Comparison of ENCODE assay signal across 11 cellular contexts in genomic region chr4:36325499-36325898, GRCh38. TPM values are rescaled to one million over a fixed set of nuclear protein-coding genes. Genes with fewer than 3 reads are reported as not detected.
A peak's percentile ranks its signal among the peaks of the same experiment; 100 is the strongest.
DNase-seq lines count a peak whose midpoint lies in the region; ATAC-seq and TF ChIP-seq lines count a peak whose summit lies in the region.
"Had no signal": no experiment of that assay in that cellular context is flagged by ENCODE, and none has a peak within 500 bp of the region (broad histone marks: within the 10 kb centered on the region; RNA-seq: fewer than 3 reads in every experiment).

No MANE protein-coding gene starts in this region.

- in situ Hi-C loops in GM13977 (cut with MboI; ENCODE audit: low pct_unique_long_range_greater_than_20kb, low sequenced_read_pairs, unreplicated experiment): no loop called here

- H3K4me3 ChIP-seq in upper lobe of left lung: no peak overlapping the region
- H3K4me3 ChIP-seq: gastrocnemius medialis had no signal

- no peaks in the 10 kb centered on the region for H3K36me3 Mint-ChIP-seq in activated naive CD8-positive, alpha-beta T cell

- H3K4me1 ChIP-seq in upper lobe of left lung: peaks cover 0 to 10% (median 2%) of the 10 kb centered on the region in 4 donors
- H3K4me1 ChIP-seq: gastrocnemius medialis had no signal

- no peaks in the 10 kb centered on the region for H3K9me3 ChIP-seq in upper lobe of left lung
- H3K9me3 ChIP-seq: gastrocnemius medialis had no signal

- H3K27ac ChIP-seq in upper lobe of left lung: no peak overlapping the region
- H3K27ac ChIP-seq: gastrocnemius medialis had no signal

- no peak for TF ChIP-seq POLR2A in upper lobe of left lung (IDR thresholded peaks at IDR 0.05)

- no peak for TF ChIP-seq EP300 in upper lobe of left lung (IDR thresholded peaks at IDR 0.05)

- DNase-seq in GM13977 (ENCODE audit: low spot score) (peak; percentile 23), GM19238 (ENCODE audit: insufficient read length, low spot score) (no peak), NCI-H1417 (lab: John Stamatoyannopoulos, UW) (no peak), upper lobe of left lung (no peak)
- DNase-seq in stimulated activated CD4-positive, alpha-beta T cell treated with anti-CD3 and anti-CD28 coated beads, Interleukin-1b, Interleukin-23, amount 100 ng/mL, for 48 hours: no peak
- DNase-seq: gastrocnemius medialis, NCI-H187 had no signal

- H3K27me3 ChIP-seq in upper lobe of left lung: no peaks in the 10 kb centered on the region
- H3K27me3 ChIP-seq: gastrocnemius medialis had no signal

- H3K9me3 Mint-ChIP-seq in activated naive CD8-positive, alpha-beta T cell (ENCODE audit: low read depth): no peaks in the 10 kb centered on the region

- peak overlapping the region; percentile 8 for H3K4me3 Mint-ChIP-seq in activated naive CD8-positive, alpha-beta T cell

- H3K27me3 Mint-ChIP-seq in activated naive CD8-positive, alpha-beta T cell: no peaks in the 10 kb centered on the region

- peak overlapping the region; percentile 64 for H3K27ac Mint-ChIP-seq in activated naive CD8-positive, alpha-beta T cell

- no peak for TF ChIP-seq CTCF in GM13977 (IDR thresholded peaks at IDR 0.05; ENCODE audit: extremely low read depth, insufficient read depth, missing control alignments)
- no peak for TF ChIP-seq CTCF in upper lobe of left lung (IDR thresholded peaks at IDR 0.05)

- peaks cover 54% of the 10 kb centered on the region for H3K4me1 Mint-ChIP-seq in activated naive CD8-positive, alpha-beta T cell (ENCODE audit: low read depth)

- ATAC-seq in GM19468 (IDR thresholded peaks at IDR 0.05; ENCODE audit: extremely low read depth, unreplicated experiment) (peak; percentile 29), HG03175 (IDR thresholded peaks at IDR 0.05; ENCODE audit: unreplicated experiment) (peak; percentile 74), upper lobe of left lung (ENCODE audit: low FRiP score in 2 of 2) (no peak)
- ATAC-seq: gastrocnemius medialis had no signal

- 17 to 70% methylated on average over 1 of the region's 1 CpG for WGBS in upper lobe of left lung, 2 donors

- H3K36me3 ChIP-seq in upper lobe of left lung: no peaks in the 10 kb centered on the region
- H3K36me3 ChIP-seq: gastrocnemius medialis had no signal

RNA-seq across cellular contexts. Expression of gene DTHD1, which starts 44.1 kb away (rescaled TPM):
- total RNA-seq in upper lobe of left lung: 10 to 100 TPM in 2 of 6 donors, 1 to 10 TPM in 3, under 1 TPM in 1; 0.83 to 47.4 (median 7.2) TPM
- total RNA-seq: urinary bladder had no signal

Comparison
In these comparisons a context has a peak if more than half of its experiments do, and no peak if none do; other contexts are left out.
1. ATAC-seq: peak in GM19468 (single experiment) and HG03175 (single experiment); none in upper lobe of left lung (0 of 2).